ENCODE assay signal across 22 cellular contexts in the genomic region with DNA sequence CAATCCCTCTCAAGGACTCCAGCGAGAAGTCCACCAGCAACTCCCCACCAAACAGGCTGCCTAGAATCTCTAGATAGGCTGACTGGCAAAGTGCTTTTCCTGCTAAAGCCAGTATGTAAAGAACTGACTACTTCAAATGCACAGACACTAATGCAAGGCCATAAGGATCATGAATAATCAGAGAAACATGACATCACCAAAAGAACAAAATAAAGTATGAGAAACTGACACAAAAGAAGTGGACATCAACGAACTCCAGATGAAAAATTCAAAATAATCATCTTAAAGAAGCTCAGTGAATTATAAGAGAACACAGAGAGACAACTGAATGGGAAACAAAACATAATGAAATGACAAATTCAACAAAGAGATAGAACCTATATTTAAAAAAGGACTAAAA. TPM values are rescaled to one million over a fixed set of nuclear protein-coding genes. Genes with fewer than 3 reads are reported as not detected.
A peak's percentile ranks its signal among the peaks of the same experiment; 100 is the strongest.
DNase-seq lines count a peak whose midpoint lies in the region; ATAC-seq, FAIRE-seq and TF ChIP-seq lines count a peak whose summit lies in the region.
"Had no signal": no experiment of that assay in that cellular context is flagged by ENCODE, and none has a peak within 500 bp of the region (broad histone marks: within the 10 kb centered on the region; RNA-seq: fewer than 3 reads in every experiment).

No MANE protein-coding gene starts in this region.

- no peak overlapping the region for H3K4me3 Mint-ChIP-seq in activated T-helper 17 cell treated with anti-CD3 and anti-CD28 coated beads, Interleukin-2, amount 50 U/mL, for 72 hours
- no peak overlapping the region for H3K4me3 Mint-ChIP-seq in stimulated activated memory B cell treated with anti-CD40 and anti-IgM and Interleukin-4, amounts not matched to agents 10 μg/mL and 1 μg/mL and 100 μg/mL, for 72 hours
- H3K4me3 Mint-ChIP-seq: CD4-positive, alpha-beta memory T cell had no signal

- H3K79me2 ChIP-seq in HepG2 (ENCODE audit: insufficient read depth, low read length) (no peaks in the 10 kb centered on the region), K562 (ENCODE audit: control insufficient read depth, insufficient read depth, low read length) (no peaks in the 10 kb centered on the region)

- 0% methylated on average over 1 of the region's 2 CpGs for WGBS in HepG2 (ENCODE audit: low lambda C conversion rate)
- WGBS in right lobe of liver (ENCODE audit: insufficient coverage, low coverage, low lambda C conversion rate, missing lambda C conversion rate) = 65% methylated on average over 2 of the region's 2 CpGs
- 0% methylated on average over 2 of the region's 2 CpGs for WGBS in K562 (ENCODE audit: insufficient coverage, low coverage, missing lambda C conversion rate)

- H3K27me3 ChIP-seq in HepG2 (ENCODE audit: control insufficient read depth in 1 of 2, insufficient read depth in 2 of 2, low read length in 2 of 2) = no peaks in the 10 kb centered on the region; a peak in 1 of 5 replicates
- no peaks in the 10 kb centered on the region for H3K27me3 ChIP-seq in right lobe of liver
- no peaks in the 10 kb centered on the region for H3K27me3 ChIP-seq in K562 (ENCODE audit: control insufficient read depth in 2 of 2, insufficient read depth in 2 of 2, low read length in 2 of 2)

- CTCF ChIA-PET in HepG2 (lab: Yijun Ruan, JAX; ENCODE audit: low intra/inter-chr PET ratio, low total read pairs) (no interaction called here), K562 (lab: Yijun Ruan, JAX; ENCODE audit: low intra/inter-chr PET ratio) (no interaction called here)

- DNase-seq in HepG2 (ENCODE audit: low spot score) (no peak), right lobe of liver (no peak), K562 (ENCODE audit: extremely low read depth in 1 of 4, low spot score in 3 of 4) (no peak)
- DNase-seq: C1 segment of cervical spinal cord; Calu3; CD4-positive, alpha-beta memory T cell; COR-L47; DMS53; DMS79 treated with DMSO at 0.1 percent for 48 hours; GF-D8; GOT3 had no signal

- H4K20me1 ChIP-seq in HepG2 (ENCODE audit: insufficient read depth, low read length) (no peaks in the 10 kb centered on the region), K562 (replicated peaks; ENCODE audit: control insufficient read depth, insufficient read depth, low read length) (no peaks in the 10 kb centered on the region)

- H3K27ac ChIP-seq in HepG2 (ENCODE audit: extremely low read length, insufficient read depth, low read length) = no peak overlapping the region
- H3K27ac ChIP-seq in right lobe of liver = no peak overlapping the region
- H3K27ac ChIP-seq in K562 (ENCODE audit: extremely low read depth, low read depth, low read length) = no peak overlapping the region

- no peak overlapping the region for H3K4me3 ChIP-seq in HepG2 (replicated peaks in 1 of 3; ENCODE audit: insufficient read depth in 1 of 3, low read depth in 2 of 3, low read length in 3 of 3)
- no peak overlapping the region for H3K4me3 ChIP-seq in right lobe of liver
- no peak overlapping the region for H3K4me3 ChIP-seq in K562
- H3K4me3 ChIP-seq: HAP-1 had no signal

- TF ChIP-seq CTCF in HepG2 (CRISPR knock-in tag; IDR thresholded peaks at IDR 0.05) (no peak), right lobe of liver (IDR thresholded peaks at IDR 0.05) (no peak), K562 (IDR thresholded peaks at IDR 0.05 in 2 of 3, conservative IDR thresholded peaks at IDR 0.05 in 1 of 3; ENCODE audit: insufficient read depth in 2 of 3, low read depth in 1 of 3, low read length in 3 of 3) (no peak)

- TF ChIP-seq EP300 in HepG2 (IDR thresholded peaks at IDR 0.05; ENCODE audit: low read depth in 2 of 2, low read length in 2 of 2) = no peak
- TF ChIP-seq EP300 in HepG2 (CRISPR knock-in tag; IDR thresholded peaks at IDR 0.05; ENCODE audit: borderline replicate concordance) = no peak
- TF ChIP-seq EP300 in K562 (IDR thresholded peaks at IDR 0.05; ENCODE audit: low read length) = no peak

- H3K9me3 Mint-ChIP-seq in activated T-helper 17 cell treated with anti-CD3 and anti-CD28 coated beads, Interleukin-2, amount 50 U/mL, for 72 hours = peaks cover 4% of the 10 kb centered on the region
- H3K9me3 Mint-ChIP-seq in stimulated activated memory B cell treated with anti-CD40 and anti-IgM and Interleukin-4, amounts not matched to agents 10 μg/mL and 1 μg/mL and 100 μg/mL, for 72 hours = peaks cover 17% of the 10 kb centered on the region

- H3K36me3 ChIP-seq in HepG2 (replicated peaks in 1 of 2; ENCODE audit: control insufficient read depth in 1 of 2, insufficient read depth in 2 of 2, low read length in 2 of 2) (no peaks in the 10 kb centered on the region), right lobe of liver (no peaks in the 10 kb centered on the region), K562 (ENCODE audit: control insufficient read depth, insufficient read depth, low read length) (no peaks in the 10 kb centered on the region)
- H3K36me3 ChIP-seq: HAP-1 had no signal

- H3K9me3 ChIP-seq in HepG2 (ENCODE audit: low read length) (no peaks in the 10 kb centered on the region), right lobe of liver (no peaks in the 10 kb centered on the region), K562 (replicated peaks; ENCODE audit: control insufficient read depth, insufficient read depth, low read depth, low read length) (no peaks in the 10 kb centered on the region)
- H3K9me3 ChIP-seq: HAP-1 had no signal

- H3K36me3 Mint-ChIP-seq in activated T-helper 17 cell treated with anti-CD3 and anti-CD28 coated beads, Interleukin-2, amount 50 U/mL, for 72 hours (ENCODE audit: low read depth) = peaks cover 12% of the 10 kb centered on the region
- peaks cover 14% of the 10 kb centered on the region for H3K36me3 Mint-ChIP-seq in stimulated activated memory B cell treated with anti-CD40 and anti-IgM and Interleukin-4, amounts not matched to agents 10 μg/mL and 1 μg/mL and 100 μg/mL, for 72 hours

- intact Hi-C loops in HepG2 (cut with micrococcal nuclease; ENCODE audit: unreplicated experiment) (no loop called here), right lobe of liver (cut with DNase I) (loop anchor here in 1 of 2 donors (10.0 kb wide), 1 partner anchor 83 kb away; a partner anchor contains a TSS), K562 (cut with micrococcal nuclease) (no loop called here)

- no TSS peak for BruUV-seq in HepG2 (replicated peaks; lab: Mats Ljungman, UMichigan)
- BruUV-seq in K562 (replicated peaks; lab: Mats Ljungman, UMichigan) = no TSS peak

- peaks cover 6% of the 10 kb centered on the region for H3K27me3 Mint-ChIP-seq in activated T-helper 17 cell treated with anti-CD3 and anti-CD28 coated beads, Interleukin-2, amount 50 U/mL, for 72 hours
- H3K27me3 Mint-ChIP-seq in stimulated activated memory B cell treated with anti-CD40 and anti-IgM and Interleukin-4, amounts not matched to agents 10 μg/mL and 1 μg/mL and 100 μg/mL, for 72 hours = peaks cover 43% of the 10 kb centered on the region

- H3K4me1 Mint-ChIP-seq in activated T-helper 17 cell treated with anti-CD3 and anti-CD28 coated beads, Interleukin-2, amount 50 U/mL, for 72 hours = peaks cover 13% of the 10 kb centered on the region
- no peaks in the 10 kb centered on the region for H3K4me1 Mint-ChIP-seq in stimulated activated memory B cell treated with anti-CD40 and anti-IgM and Interleukin-4, amounts not matched to agents 10 μg/mL and 1 μg/mL and 100 μg/mL, for 72 hours

- H3K27ac Mint-ChIP-seq in activated T-helper 17 cell treated with anti-CD3 and anti-CD28 coated beads, Interleukin-2, amount 50 U/mL, for 72 hours = peak overlapping the region; percentile 0
- H3K27ac Mint-ChIP-seq in stimulated activated memory B cell treated with anti-CD40 and anti-IgM and Interleukin-4, amounts not matched to agents 10 μg/mL and 1 μg/mL and 100 μg/mL, for 72 hours = no peak overlapping the region
- H3K27ac Mint-ChIP-seq: CD4-positive, alpha-beta memory T cell had no signal

- H3K9ac ChIP-seq in HepG2 (ENCODE audit: insufficient read depth, low read depth, low read length) (no peak overlapping the region), K562 (ENCODE audit: insufficient read depth in 1 of 2, low read depth in 2 of 2, low read length in 2 of 2) (no peak overlapping the region)

- TF ChIP-seq POLR2A in HepG2 (IDR thresholded peaks at IDR 0.05; ENCODE audit: insufficient read depth in 1 of 2, low read depth in 2 of 2, low read length in 2 of 2) (no peak), right lobe of liver (IDR thresholded peaks at IDR 0.05) (no peak), K562 (conservative IDR thresholded peaks at IDR 0.05) (no peak)

- no peaks in the 10 kb centered on the region for H3K9me1 ChIP-seq in K562 (ENCODE audit: control insufficient read depth, insufficient read depth, low read length)

- POLR2A ChIA-PET in HepG2 (lab: Yijun Ruan, JAX) = no interaction called here
- POLR2A ChIA-PET in K562 (lab: Yijun Ruan, JAX) = interaction anchor here (0.9 to 1.2 kb wide), 2 partner anchors 87 to 145 kb away, joined by 3 read pairs; a partner anchor contains a TSS

- H3K4me2 ChIP-seq in HepG2 (ENCODE audit: low read depth, low read length) = no peak overlapping the region
- H3K4me2 ChIP-seq in K562 (ENCODE audit: insufficient read depth, low read length) = no peak overlapping the region

- no peak for FAIRE-seq in HepG2 (lab: Jason Lieb, UNC)
- FAIRE-seq in K562 (lab: Jason Lieb, UNC) = no peak
- FAIRE-seq: GM18507, H54 had no signal

- no peak for TF ChIP-seq RAD21 in HepG2 (CRISPR knock-in tag; IDR thresholded peaks at IDR 0.05)
- TF ChIP-seq RAD21 in K562 (CRISPR knock-in tag; conservative IDR thresholded peaks at IDR 0.05 in 1 of 2, IDR thresholded peaks at IDR 0.05 in 1 of 2) = no peak

- H3K4me1 ChIP-seq in HepG2 (ENCODE audit: insufficient read depth, low read length) (no peaks in the 10 kb centered on the region), right lobe of liver (no peaks in the 10 kb centered on the region), K562 (replicated peaks in 1 of 2; ENCODE audit: control insufficient read depth in 2 of 2, insufficient read depth in 2 of 2, low read length in 2 of 2) (no peaks in the 10 kb centered on the region)
- H3K4me1 ChIP-seq: HAP-1 had no signal

- no peak overlapping the region for H2AFZ ChIP-seq in HepG2 (ENCODE audit: low read length)
- no peak overlapping the region for H2AFZ ChIP-seq in K562 (ENCODE audit: low read depth, low read length)

- ATAC-seq in HepG2 (no peak), right lobe of liver (no peak), K562 (no peak), GM18909 (IDR thresholded peaks at IDR 0.05; ENCODE audit: poor library complexity, unreplicated experiment) (no peak)
- ATAC-seq in activated T-helper 17 cell treated with anti-CD3 and anti-CD28 coated beads, Interleukin-2, amount 50 U/mL, for 72 hours (replicated peaks) = no peak
- no peak for ATAC-seq in stimulated activated memory B cell treated with anti-CD40 and anti-IgM and Interleukin-4, amounts not matched to agents 10 μg/mL and 1 μg/mL and 100 μg/mL, for 72 hours

- in situ Hi-C loops in HepG2 (cut with HindIII; ENCODE audit: extremely low pct_ligation_motif_present, low pct_unique_long_range_greater_than_20kb) = no loop called here
- in situ Hi-C loops in K562 (cut with MboI) = no loop called here

RNA-seq across cellular contexts. Expression of a gene that starts 26.4 kb away (rescaled TPM):
- total RNA-seq in HepG2 (2016; rRNA removed; fragmentation: Illumina TruSeq; extraction: Trizol) (not detected in 2 replicates), right lobe of liver (not detected), K562 (2014; rRNA removed) (not detected in 2 replicates), K562 (2014; rRNA removed; fragmentation: Illumina TruSeq; extraction: Trizol) (not detected in 2 replicates), K562 (2015; rRNA removed; fragmentation: Illumina TruSeq; extraction: Trizol) (0.33 and 0.64 TPM in 2 replicates), K562 (2021) (0.58 and 1.5 TPM in 2 replicates)
- not detected in 2 replicates for total RNA-seq in HepG2 (2016; cell fraction: cytosol; rRNA removed; fragmentation: Illumina TruSeq; extraction: Trizol; ENCODE audit: low read depth)
- total RNA-seq in HepG2 (2016; cell fraction: insoluble cytoplasmic fraction; rRNA removed; fragmentation: Illumina TruSeq; extraction: Trizol) = not detected in 2 replicates
- total RNA-seq in HepG2 (2016; cell fraction: membrane; rRNA removed; fragmentation: Illumina TruSeq; extraction: Trizol) = not detected in 2 replicates
- total RNA-seq in HepG2 (2016; cell fraction: nucleus; rRNA removed; fragmentation: Illumina TruSeq; extraction: Trizol) = not detected in 2 replicates
- polyA plus RNA-seq in HepG2 (2011; rRNA removed) (0.13 and 0.51 TPM in 2 replicates), K562 (2011; rRNA removed) (0.33 and 1.6 TPM in 2 replicates), K562 (2014; fragmentation: Illumina TruSeq; extraction: Trizol) (0.64 TPM in 1 of 2 replicates, not detected in the other), K562 (2014; fragmentation: Nextera tagmentation; extraction: Ambion mirVana) (under 1 TPM in 1 of 2 experiments, not detected in 1; 0.06 TPM), K562 (2014; rRNA removed) (0.32 and 0.42 TPM in 2 replicates)
- 0.40 and 0.45 TPM in 2 replicates for polyA plus RNA-seq in HepG2 (2011; cell fraction: cytosol; rRNA removed)
- polyA plus RNA-seq in HepG2 (2011; cell fraction: nucleus; rRNA removed) = 0.80 TPM in 2 replicates
- polyA plus RNA-seq in HepG2 (2012) = 0.37 TPM in 1 of 2 replicates, not detected in the other
- not detected in 2 replicates for polyA plus RNA-seq in HepG2 (2016; cell fraction: cytosol; fragmentation: Illumina TruSeq; extraction: Trizol; ENCODE audit: low read depth)
- polyA plus RNA-seq in HepG2 (2016; cell fraction: insoluble cytoplasmic fraction; fragmentation: Illumina TruSeq; extraction: Trizol; ENCODE audit: low read depth) = not detected in 2 replicates
- not detected in 2 replicates for polyA plus RNA-seq in HepG2 (2016; cell fraction: membrane; fragmentation: Illumina TruSeq; extraction: Trizol; ENCODE audit: low read depth)
- not detected in 2 replicates for polyA plus RNA-seq in HepG2 (2016; cell fraction: nucleus; fragmentation: Illumina TruSeq; extraction: Trizol; ENCODE audit: insufficient read depth, low read depth)
- polyA minus RNA-seq in HepG2 (2011; rRNA and poly(A)+ RNA removed; ENCODE audit: low replicate concordance) = 0.22 and 1.2 TPM in 2 replicates
- not detected in 2 replicates for polyA minus RNA-seq in HepG2 (2011; cell fraction: cytosol; rRNA and poly(A)+ RNA removed)
- not detected in 2 replicates for polyA minus RNA-seq in HepG2 (2011; cell fraction: nucleus; rRNA and poly(A)+ RNA removed)
- 10 to 100 TPM; 41.1 to 53.1 TPM for total RNA-seq in activated T-helper 17 cell treated with anti-CD3 and anti-CD28 coated beads, Interleukin-2, amount 50 U/mL, for 72 hours
- total RNA-seq in K562 (2011; cell fraction: chromatin; rRNA removed; ENCODE audit: low replicate concordance) = 0.60 and 0.67 TPM in 2 replicates
- total RNA-seq in K562 (2011; cell fraction: nucleolus; rRNA removed) = 0.50 TPM in 1 of 2 replicates, not detected in the other
- total RNA-seq in K562 (2011; cell fraction: nucleoplasm; rRNA removed) = not detected in 2 replicates
- polyA plus RNA-seq in K562 (2011; cell fraction: cytosol; rRNA removed) = 1.00 and 2.4 TPM in 2 replicates
- 1.7 and 2.5 TPM in 2 replicates for polyA plus RNA-seq in K562 (2011; cell fraction: nucleus; rRNA removed)
- 0.36 and 3.3 TPM in 2 replicates for polyA plus RNA-seq in K562 (2012)
- not detected in 2 replicates for polyA minus RNA-seq in K562 (2011; rRNA and poly(A)+ RNA removed)
- polyA minus RNA-seq in K562 (2011; cell fraction: cytosol; rRNA and poly(A)+ RNA removed) = 2.8 TPM in 1 of 2 replicates, not detected in the other
- 0.40 and 1.1 TPM in 2 replicates for polyA minus RNA-seq in K562 (2011; cell fraction: nucleus; rRNA and poly(A)+ RNA removed)
- polyA plus RNA-seq: BJ had no signal

RNA-seq across cellular contexts. Expression of a gene that starts 52.6 kb away (rescaled TPM):
- total RNA-seq in HepG2 (2016; rRNA removed; fragmentation: Illumina TruSeq; extraction: Trizol) (0.17 and 0.49 TPM in 2 replicates), right lobe of liver (10 to 100 TPM in 3 of 6 experiments, 1 to 10 TPM in 3; 6.4 to 71.1 (median 14.6) TPM), K562 (2014; rRNA removed) (0.08 TPM in 1 of 2 replicates, not detected in the other), K562 (2014; rRNA removed; fragmentation: Illumina TruSeq; extraction: Trizol) (0.04 and 0.06 TPM in 2 replicates), K562 (2015; rRNA removed; fragmentation: Illumina TruSeq; extraction: Trizol) (0.04 and 0.07 TPM in 2 replicates), K562 (2021) (0.20 and 0.42 TPM in 2 replicates)
- total RNA-seq in HepG2 (2016; cell fraction: cytosol; rRNA removed; fragmentation: Illumina TruSeq; extraction: Trizol; ENCODE audit: low read depth) = 0.09 and 0.10 TPM in 2 replicates
- total RNA-seq in HepG2 (2016; cell fraction: insoluble cytoplasmic fraction; rRNA removed; fragmentation: Illumina TruSeq; extraction: Trizol) = 0.10 and 0.69 TPM in 2 replicates
- total RNA-seq in HepG2 (2016; cell fraction: membrane; rRNA removed; fragmentation: Illumina TruSeq; extraction: Trizol) = 0.10 and 0.15 TPM in 2 replicates
- 0.88 and 1.2 TPM in 2 replicates for total RNA-seq in HepG2 (2016; cell fraction: nucleus; rRNA removed; fragmentation: Illumina TruSeq; extraction: Trizol)
- polyA plus RNA-seq in HepG2 (2011; rRNA removed) (9.1 and 10.0 TPM in 2 replicates), K562 (2011; rRNA removed) (0.32 and 0.38 TPM in 2 replicates), K562 (2014; fragmentation: Illumina TruSeq; extraction: Trizol) (0.12 and 0.15 TPM in 2 replicates), K562 (2014; fragmentation: Nextera tagmentation; extraction: Ambion mirVana) (under 1 TPM; 0.01 to 0.04 TPM), K562 (2014; rRNA removed) (not detected in 2 replicates)
- polyA plus RNA-seq in HepG2 (2011; cell fraction: cytosol; rRNA removed) = 1.9 and 2.2 TPM in 2 replicates
- 37.9 and 38.9 TPM in 2 replicates for polyA plus RNA-seq in HepG2 (2011; cell fraction: nucleus; rRNA removed)
- 1.7 and 3.2 TPM in 2 replicates for polyA plus RNA-seq in HepG2 (2012)
- polyA plus RNA-seq in HepG2 (2016; cell fraction: cytosol; fragmentation: Illumina TruSeq; extraction: Trizol; ENCODE audit: low read depth) = 0.03 and 0.10 TPM in 2 replicates
- polyA plus RNA-seq in HepG2 (2016; cell fraction: insoluble cytoplasmic fraction; fragmentation: Illumina TruSeq; extraction: Trizol; ENCODE audit: low read depth) = 0.17 TPM in 2 replicates
- 0.11 and 0.23 TPM in 2 replicates for polyA plus RNA-seq in HepG2 (2016; cell fraction: membrane; fragmentation: Illumina TruSeq; extraction: Trizol; ENCODE audit: low read depth)
- 7.9 and 8.1 TPM in 2 replicates for polyA plus RNA-seq in HepG2 (2016; cell fraction: nucleus; fragmentation: Illumina TruSeq; extraction: Trizol; ENCODE audit: insufficient read depth, low read depth)
- polyA minus RNA-seq in HepG2 (2011; rRNA and poly(A)+ RNA removed; ENCODE audit: low replicate concordance) = 0.68 and 5.9 TPM in 2 replicates
- 0.30 and 0.70 TPM in 2 replicates for polyA minus RNA-seq in HepG2 (2011; cell fraction: cytosol; rRNA and poly(A)+ RNA removed)
- 10.8 and 14.2 TPM in 2 replicates for polyA minus RNA-seq in HepG2 (2011; cell fraction: nucleus; rRNA and poly(A)+ RNA removed)
- 10 to 100 TPM; 13.5 to 48.5 TPM for total RNA-seq in activated T-helper 17 cell treated with anti-CD3 and anti-CD28 coated beads, Interleukin-2, amount 50 U/mL, for 72 hours
- 0.26 and 0.42 TPM in 2 replicates for total RNA-seq in K562 (2011; cell fraction: chromatin; rRNA removed; ENCODE audit: low replicate concordance)
- total RNA-seq in K562 (2011; cell fraction: nucleolus; rRNA removed) = 0.39 and 0.50 TPM in 2 replicates
- 0.15 and 0.76 TPM in 2 replicates for total RNA-seq in K562 (2011; cell fraction: nucleoplasm; rRNA removed)
- polyA plus RNA-seq in K562 (2011; cell fraction: cytosol; rRNA removed) = 0.55 and 0.59 TPM in 2 replicates
- polyA plus RNA-seq in K562 (2011; cell fraction: nucleus; rRNA removed) = 0.27 and 0.34 TPM in 2 replicates
- 0.20 and 0.26 TPM in 2 replicates for polyA plus RNA-seq in K562 (2012)
- polyA minus RNA-seq in K562 (2011; rRNA and poly(A)+ RNA removed) = 0.74 and 0.87 TPM in 2 replicates
- 0.29 TPM in 1 of 2 replicates, not detected in the other for polyA minus RNA-seq in K562 (2011; cell fraction: cytosol; rRNA and poly(A)+ RNA removed)
- polyA minus RNA-seq in K562 (2011; cell fraction: nucleus; rRNA and poly(A)+ RNA removed) = 0.11 and 0.13 TPM in 2 replicates
- total RNA-seq: A172, A673, Daoy, G401 had no signal
- polyA plus RNA-seq: BJ had no signal

Comparison
In these comparisons a context has a peak if more than half of its experiments do, and no peak if none do; other contexts are left out.
1. RNA of a gene that starts 26.4 kb away (total RNA-seq): 41.1 to 53.1 TPM in activated T-helper 17 cell treated with anti-CD3 and anti-CD28 coated beads, Interleukin-2, amount 50 U/mL, for 72 hours; 0.33 to 1.5 TPM in K562, not detected in HepG2 and not detected in right lobe of liver; every median in the first group is over 10 times any median in the second.